In the genomic region with DNA sequence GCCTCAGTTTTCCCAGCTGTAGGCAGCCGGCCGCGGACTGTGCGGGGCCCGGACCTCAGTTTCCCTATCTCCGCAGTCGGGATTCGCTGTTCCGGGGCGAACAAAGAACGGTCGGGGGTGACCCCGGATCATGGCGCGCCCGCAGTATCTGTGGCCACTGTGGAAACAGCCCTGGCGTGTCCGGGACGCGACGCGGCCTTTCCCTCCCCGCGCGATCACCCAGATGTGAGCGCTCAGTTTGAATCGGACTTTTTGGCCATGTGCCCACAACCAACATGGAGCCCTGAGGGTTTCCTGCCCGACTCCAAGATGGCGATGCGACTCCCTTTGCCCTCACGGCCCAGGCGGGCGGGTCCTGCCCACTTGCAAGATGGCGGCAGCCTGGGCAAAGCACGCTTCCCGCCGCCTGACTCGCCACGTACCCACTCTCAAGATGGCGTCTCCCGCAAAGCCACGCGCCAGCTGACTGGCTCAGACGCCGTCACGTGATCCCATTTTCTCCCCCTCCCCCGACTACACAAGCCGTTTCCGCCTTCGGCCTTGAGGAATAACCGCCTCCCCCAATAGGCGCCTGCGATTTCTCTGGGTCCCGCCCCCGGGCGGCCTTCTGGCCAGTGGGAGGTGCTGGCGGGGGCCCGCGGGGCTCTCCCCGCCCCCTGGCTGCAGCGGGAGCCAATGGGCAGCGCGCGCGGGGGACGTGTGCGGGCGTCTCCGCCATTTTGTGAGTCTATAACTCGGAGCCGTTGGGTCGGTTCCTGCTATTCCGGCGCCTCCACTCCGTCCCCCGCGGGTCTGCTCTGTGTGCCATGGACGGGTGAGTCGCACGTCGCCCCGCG, we compare ENCODE assay signal across 8 cellular contexts. TPM values are rescaled to one million over a fixed set of nuclear protein-coding genes. Genes with fewer than 3 reads are reported as not detected.
A peak's percentile ranks its signal among the peaks of the same experiment; 100 is the strongest.
DNase-seq lines count a peak whose midpoint lies in the region; ATAC-seq, FAIRE-seq and TF ChIP-seq lines count a peak whose summit lies in the region.

A gene (plus strand): TSS at position 761 of the 836 bp plus-strand sequence. CDS start 46 bp downstream, at position 807.

- no peak for TF ChIP-seq CTCF in AG04449 (IDR thresholded peaks at IDR 0.05; ENCODE audit: insufficient read depth, low read length, missing control alignments)
- TF ChIP-seq CTCF in WI38 (IDR thresholded peaks at IDR 0.05; ENCODE audit: low read depth, low read length): no peak
- TF ChIP-seq CTCF in bronchial epithelial cell (IDR thresholded peaks at IDR 0.05; ENCODE audit: insufficient read depth, low read length, severe bottlenecking): no peak

- peaks cover 24% of the 10 kb centered on the region for H3K36me3 ChIP-seq in bronchial epithelial cell (ENCODE audit: control insufficient read depth, insufficient read depth, low read length)
- peaks cover 37% of the 10 kb centered on the region for H3K36me3 ChIP-seq in iPS-20b (ENCODE audit: insufficient read depth, low read depth, low read length)

- FAIRE-seq in bronchial epithelial cell (lab: Jason Lieb, UNC): peak; percentile 99

- H3K9me3 ChIP-seq in iPS-20b (ENCODE audit: insufficient read depth, low read depth, low read length): no peaks in the 10 kb centered on the region

- H3K4me1 ChIP-seq in iPS-20b (ENCODE audit: insufficient read depth, low read length): peaks cover 13% of the 10 kb centered on the region

- H3K4me3 ChIP-seq in AG04449 (ENCODE audit: low read depth, low read length) (peak within 1 kb of the TSS; percentile 87), WI38 (ENCODE audit: low read depth, low read length) (peak within 1 kb of the TSS; percentile 91), bronchial epithelial cell (ENCODE audit: low read depth, low read length) (peak within 1 kb of the TSS; percentile 78), iPS-20b (ENCODE audit: low read length) (peak within 1 kb of the TSS; percentile 96), skin epidermis (peak within 1 kb of the TSS; percentile 73 to 99 (median 95))

- CTCF ChIA-PET in AG04449 (lab: Yijun Ruan, JAX): no interaction called here

- H3K27me3 ChIP-seq in bronchial epithelial cell (ENCODE audit: control insufficient read depth, insufficient read depth, low read length): no peaks in the 10 kb centered on the region
- no peaks in the 10 kb centered on the region for H3K27me3 ChIP-seq in iPS-20b (ENCODE audit: insufficient read depth, low read length)

- H3K27ac ChIP-seq in iPS-20b (ENCODE audit: low read length) (peak within 1 kb of the TSS; percentile 77), skin epidermis (peak within 1 kb of the TSS; percentile 92 to 100 (median 98))

- DNase-seq in AG04449 (ENCODE audit: low read depth, low spot score): peak; percentile 100
- DNase-seq in NCI-H2227 treated with DMSO at 0.1 percent for 48 hours (lab: John Stamatoyannopoulos, UW): peak; percentile 98
- peak; percentile 100 for DNase-seq in bronchial epithelial cell (ENCODE audit: low read depth)

- ATAC-seq in GM18907 (IDR thresholded peaks at IDR 0.05; ENCODE audit: unreplicated experiment) (peak; percentile 81), HG03159 (IDR thresholded peaks at IDR 0.05; ENCODE audit: unreplicated experiment) (peak; percentile 70)

- POLR2A ChIA-PET in AG04449 (lab: Yijun Ruan, JAX): interaction anchor here (0.7 to 1.1 kb wide), 5 partner anchors 11 to 104 kb away, joined by 3 to 7 read pairs (median 4); no protein-coding TSS in a partner anchor

- peak within 1 kb of the TSS; percentile 98 for H3K9ac ChIP-seq in iPS-20b (ENCODE audit: low read depth, low read length)

RNA-seq across cellular contexts. Expression of the gene that starts here (rescaled TPM):
- total RNA-seq in bronchial epithelial cell: 99.0 TPM in 2 replicates

Comparison
In these comparisons a context has a peak if more than half of its experiments do, and no peak if none do; other contexts are left out.
1. Peak in every context shown above with its lines: DNase-seq, ATAC-seq, H3K4me3 ChIP-seq and H3K27ac ChIP-seq.